Comparison of ENCODE assay signal across 8 cellular contexts in the genomic region with DNA sequence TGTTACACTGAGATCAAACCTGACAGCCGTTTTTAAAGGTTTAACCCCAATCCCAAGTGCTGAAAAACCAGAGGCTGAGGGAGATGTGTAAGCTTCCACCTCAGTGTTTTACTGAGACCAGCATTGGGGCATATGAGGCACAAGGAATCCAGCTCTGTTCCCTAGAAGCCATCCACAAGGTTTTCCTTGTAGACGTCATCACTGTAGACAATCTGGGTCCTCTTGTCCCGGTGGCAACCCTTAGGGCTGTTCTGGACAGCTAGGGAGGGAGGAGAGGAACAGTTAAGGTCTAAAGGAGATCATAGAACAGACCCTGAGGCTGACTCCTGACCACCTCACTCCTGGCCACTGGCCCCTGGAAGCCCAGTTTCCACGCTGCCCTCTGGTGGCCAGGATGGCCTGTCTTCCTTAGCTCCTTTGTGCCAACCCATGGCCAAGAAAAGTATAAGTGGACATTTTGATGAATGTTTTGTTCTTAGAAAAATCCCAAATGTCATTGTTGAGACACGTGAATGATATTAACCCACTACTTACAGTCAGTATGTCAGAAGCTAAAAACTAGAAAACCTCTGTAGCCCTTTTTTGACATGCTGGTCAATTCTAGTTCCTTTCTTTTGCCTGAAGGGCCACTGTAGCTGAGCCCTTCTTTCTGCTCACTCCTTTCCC. TPM values are rescaled to one million over a fixed set of nuclear protein-coding genes. Genes with fewer than 3 reads are reported as not detected.
DNase-seq lines count a peak whose midpoint lies in the region; ATAC-seq and TF ChIP-seq lines count a peak whose summit lies in the region.

No MANE protein-coding gene starts in this region.

- H3F3A ChIP-seq in PC-3 (ENCODE audit: low read length, unreplicated experiment), result no peaks in the 10 kb centered on the region

- H2AFZ ChIP-seq in PC-3 (ENCODE audit: low read length) (no peak overlapping the region), Karpas-422 (ENCODE audit: low read length) (no peak overlapping the region)

- H3K4me1 ChIP-seq in PC-3 (ENCODE audit: insufficient read depth, low read length) (peaks cover 7% of the 10 kb centered on the region; the same call in 1 of the 2 replicates), body of pancreas (peaks cover under 1% of the 10 kb centered on the region), Karpas-422 (ENCODE audit: low read length) (peaks cover under 1% of the 10 kb centered on the region; the same call in 1 of the 2 replicates)

- no peak for TF ChIP-seq POLR2A in body of pancreas (IDR thresholded peaks at IDR 0.05)

- no peak overlapping the region for H3K9ac ChIP-seq in PC-3 (ENCODE audit: low read length)
- H3K9ac ChIP-seq in Karpas-422 (ENCODE audit: low read length), result no peak overlapping the region

- TF ChIP-seq CTCF in GM12875 (IDR thresholded peaks at IDR 0.05; ENCODE audit: borderline replicate concordance, insufficient read depth, low read depth, low read length) (peak; percentile 34; the same call in 1 of the 2 replicates), PC-3 (conservative IDR thresholded peaks at IDR 0.05; ENCODE audit: low read depth, low read length) (peak; percentile 93), body of pancreas (IDR thresholded peaks at IDR 0.05) (peak; percentile 54 to 72 (median 64))

- no TSS peak for BruUV-seq in PC-3 (replicated peaks; lab: Mats Ljungman, UMichigan)

- CTCF ChIA-PET in PC-3 (lab: Charles Lee), result interaction anchor here (0.5 to 1.3 kb wide), 5 partner anchors 18 to 87 kb away, joined by 3 to 7 read pairs (median 4); no protein-coding TSS in a partner anchor

- H3K4me1 Mint-ChIP-seq in immature natural killer cell, result peaks cover 1 to 10% of the 10 kb centered on the region in 2 donors

- H3K27me3 ChIP-seq in PC-3 (ENCODE audit: low read length), result no peaks in the 10 kb centered on the region
- no peaks in the 10 kb centered on the region for H3K27me3 ChIP-seq in body of pancreas
- H3K27me3 ChIP-seq in Karpas-422 (ENCODE audit: low read length), result no peaks in the 10 kb centered on the region

- H3K9me3 Mint-ChIP-seq in immature natural killer cell, result no peaks in the 10 kb centered on the region

- no peak overlapping the region for H3K4me2 ChIP-seq in PC-3 (ENCODE audit: low read length)
- no peak overlapping the region for H3K4me2 ChIP-seq in Karpas-422 (ENCODE audit: low read depth, low read length, poor library complexity, severe bottlenecking)

- H3K36me3 Mint-ChIP-seq in immature natural killer cell, result peaks cover 19 to 31% (median 24%) of the 10 kb centered on the region in 3 donors

- WGBS in body of pancreas, 2 donors, result 51 to 53% methylated on average over 5 of the region's 5 CpGs

- intact Hi-C loops in PC-3 (cut with micrococcal nuclease), result no loop called here
- intact Hi-C loops in body of pancreas (cut with DNase I), result loop anchor here (5.0 kb wide), 1 partner anchor 270 kb away; the partner anchor contains the start of gene LY6G5C

- H3K9me3 ChIP-seq in PC-3 (ENCODE audit: low read length) (no peaks in the 10 kb centered on the region), body of pancreas (no peaks in the 10 kb centered on the region), Karpas-422 (ENCODE audit: low read length) (no peaks in the 10 kb centered on the region)

- ATAC-seq in PC-3, result peak; percentile 82
- peak; percentile 76 for ATAC-seq in body of pancreas
- ATAC-seq in HG02642 (IDR thresholded peaks at IDR 0.05; ENCODE audit: poor library complexity, unreplicated experiment), result no peak

- no peaks in the 10 kb centered on the region for H3K9me2 ChIP-seq in PC-3 (replicated peaks; ENCODE audit: low read length)
- no peaks in the 10 kb centered on the region for H3K9me2 ChIP-seq in Karpas-422 (replicated peaks; ENCODE audit: insufficient read depth, low read length)

- peak; percentile 80 for DNase-seq in AG08395 (ENCODE audit: low spot score)
- DNase-seq in PC-3, result peak; percentile 66
- peak; percentile 61 to 74 (median 64) for DNase-seq in body of pancreas
- DNase-seq in immature natural killer cell, result peak; percentile 27 to 30 (median 29)
- peak; percentile 44 for DNase-seq in stimulated activated CD4-positive, alpha-beta T cell treated with anti-CD3 and anti-CD28 coated beads, Interleukin-4, amount 100 ng/mL, for 24 hours
- no peak for DNase-seq in Karpas-422

- H3K4me3 Mint-ChIP-seq in immature natural killer cell, result no peak overlapping the region

- peaks cover 11% of the 10 kb centered on the region for H3K79me2 ChIP-seq in PC-3 (ENCODE audit: low read length)
- peaks cover 8% of the 10 kb centered on the region for H3K79me2 ChIP-seq in Karpas-422 (ENCODE audit: low read length)

- no peak overlapping the region for H3K27ac ChIP-seq in PC-3 (ENCODE audit: low read length)
- H3K27ac ChIP-seq in body of pancreas, result no peak overlapping the region
- H3K27ac ChIP-seq in Karpas-422 (ENCODE audit: low read length), result no peak overlapping the region

- POLR2A ChIA-PET in PC-3 (lab: Charles Lee; ENCODE audit: unreplicated experiment), result interaction anchor here (0.8 kb wide), 1 partner anchor 50 kb away, joined by 4 read pairs; the partner anchor contains the start of gene ZBTB12

- no peaks in the 10 kb centered on the region for H4K20me1 ChIP-seq in PC-3 (ENCODE audit: low read length)
- no peaks in the 10 kb centered on the region for H4K20me1 ChIP-seq in Karpas-422 (ENCODE audit: insufficient read depth, low read depth, low read length)

- peaks cover 44% of the 10 kb centered on the region for H3K36me3 ChIP-seq in PC-3 (ENCODE audit: low read depth, low read length)
- H3K36me3 ChIP-seq in body of pancreas (replicated peaks in 1 of 2; ENCODE audit: insufficient read depth in 1 of 2, low read depth in 2 of 2), result peaks cover 8 to 25% of the 10 kb centered on the region in 2 donors
- peaks cover 22% of the 10 kb centered on the region for H3K36me3 ChIP-seq in Karpas-422 (ENCODE audit: insufficient read depth, low read length)

- peaks cover 0 to 5% (median 5%) of the 10 kb centered on the region in 3 donors for H3K27me3 Mint-ChIP-seq in immature natural killer cell (ENCODE audit: low read depth in 3 of 3)

- no peak overlapping the region for H3K4me3 ChIP-seq in GM12875 (ENCODE audit: low read depth, low read length)
- H3K4me3 ChIP-seq in PC-3 (ENCODE audit: low read length), result no peak overlapping the region
- H3K4me3 ChIP-seq in body of pancreas, result no peak overlapping the region
- H3K4me3 ChIP-seq in Karpas-422 (ENCODE audit: low read length), result no peak overlapping the region

- H3K27ac Mint-ChIP-seq in immature natural killer cell, result peak overlapping the region in 2 of 6 donors; percentile 46 to 49

RNA-seq across cellular contexts. Expression of gene CFB, which starts 6.4 kb away (rescaled TPM):
- total RNA-seq in PC-3 (2014; rRNA removed) (0.86 TPM in 1 of 2 replicates, not detected in the other), body of pancreas (10 to 100 TPM; 21.0 to 33.9 TPM)
- under 1 TPM in 1 of 3 donors, not detected in 2; 0.27 TPM for polyA plus RNA-seq in immature natural killer cell
- 0.22 TPM in 1 of 2 replicates, not detected in the other for total RNA-seq in Karpas-422 (2014; rRNA removed; shearing (Covaris generic); ENCODE audit: low replicate concordance)

RNA-seq across cellular contexts. Expression of gene NELFE, which starts 6.5 kb away (rescaled TPM):
- total RNA-seq in PC-3 (2014; rRNA removed), result 132 and 142 TPM in 2 replicates
- 10 to 100 TPM; 38.9 to 39.9 TPM for total RNA-seq in body of pancreas
- 10 to 100 TPM; 73.3 to 84.6 (median 76.9) TPM for polyA plus RNA-seq in immature natural killer cell
- total RNA-seq in Karpas-422 (2014; rRNA removed; shearing (Covaris generic); ENCODE audit: low replicate concordance), result 56.3 and 146 TPM in 2 replicates

RNA-seq across cellular contexts. Expression of gene SKIC2, which starts 6.7 kb away (rescaled TPM):
- total RNA-seq in PC-3 (2014; rRNA removed) (81.9 and 95.0 TPM in 2 replicates), body of pancreas (10 to 100 TPM; 30.9 to 52.1 TPM)
- polyA plus RNA-seq in immature natural killer cell, result 10 to 100 TPM; 14.1 to 20.6 (median 19.3) TPM
- 43.7 and 60.0 TPM in 2 replicates for total RNA-seq in Karpas-422 (2014; rRNA removed; shearing (Covaris generic); ENCODE audit: low replicate concordance)

RNA-seq across cellular contexts. Expression of gene DXO, which starts 19.7 kb away (rescaled TPM):
- total RNA-seq in PC-3 (2014; rRNA removed) (27.1 and 32.4 TPM in 2 replicates), body of pancreas (10 to 100 TPM; 16.9 to 26.0 TPM)
- polyA plus RNA-seq in immature natural killer cell, result 10 to 100 TPM in 2 of 3 donors, 1 to 10 TPM in 1; 9.2 to 19.5 (median 17.2) TPM
- 20.8 and 25.0 TPM in 2 replicates for total RNA-seq in Karpas-422 (2014; rRNA removed; shearing (Covaris generic); ENCODE audit: low replicate concordance)

RNA-seq across cellular contexts. Expression of gene C2, which starts 24.8 kb away (rescaled TPM):
- total RNA-seq in PC-3 (2014; rRNA removed) (1.1 TPM in 1 of 2 replicates, not detected in the other), body of pancreas (1 to 10 TPM; 1.3 TPM)
- under 1 TPM in 1 of 3 donors, not detected in 2; 0.74 TPM for polyA plus RNA-seq in immature natural killer cell
- total RNA-seq in Karpas-422 (2014; rRNA removed; shearing (Covaris generic); ENCODE audit: low replicate concordance), result not detected in 2 replicates

Comparison
In these comparisons a context has a peak if more than half of its experiments do, and no peak if none do; other contexts are left out.
1. CTCF ChIP-seq: peak in every context shown above with its lines; median percentile 93 in PC-3; 64 in body of pancreas; 34 in GM12875.
2. RNA of gene CFB, which starts 6.4 kb away (total RNA-seq): 21.0 to 33.9 TPM in body of pancreas; 0.86 TPM in PC-3 and 0.22 TPM in Karpas-422; every median in the first group is over 10 times any median in the second.